1 cellular context compared by ENCODE assay signal in genomic region chr6:168956884-168957730, GRCh38.
A peak's percentile ranks its signal among the peaks of the same experiment; 100 is the strongest.
TF ChIP-seq lines count a peak whose summit lies in the region.

No MANE protein-coding gene starts in this region.

TF ChIP-seq in K562, 482 proteins besides CTCF, POLR2A, EP300 and RAD21 (continued from another document):
- TF ChIP-seq SFPQ (IDR thresholded peaks at IDR 0.05; ENCODE audit: low read depth, low read length) (no peak), ZNF174 (CRISPR knock-in tag; IDR thresholded peaks at IDR 0.05) (no peak), NFE2 (IDR thresholded peaks at IDR 0.05; ENCODE audit: low read depth) (0 out of 2 replicates have a peak, but pooled peaks have one; percentile 33), DEAF1 (CRISPR knock-in tag; IDR thresholded peaks at IDR 0.05) (peak; percentile 57; the same call in 1 of the 2 replicates), ARID2 (IDR thresholded peaks at IDR 0.05) (peak; percentile 32; the same call in 1 of the 2 replicates), BHLHE40 (IDR thresholded peaks at IDR 0.05; ENCODE audit: low read length) (peak; percentile 14; the same call in 1 of the 2 replicates), MCM2 (IDR thresholded peaks at IDR 0.05; ENCODE audit: low read depth) (no peak), STAG1 (CRISPR knock-in tag; IDR thresholded peaks at IDR 0.05; ENCODE audit: borderline replicate concordance) (peak; percentile 56; the same call in 1 of the 2 replicates), MEIS2 (IDR thresholded peaks at IDR 0.05; ENCODE audit: partially characterized antibody) (peak; percentile 65), PBX2 (CRISPR knock-in tag; IDR thresholded peaks at IDR 0.05; ENCODE audit: low read depth) (no peak), PBX2 (tag; conservative IDR thresholded peaks at IDR 0.05; ENCODE audit: low read depth) (peak; percentile 47; the same call in 1 of the 2 replicates)
- TF ChIP-seq, protein P1, sequence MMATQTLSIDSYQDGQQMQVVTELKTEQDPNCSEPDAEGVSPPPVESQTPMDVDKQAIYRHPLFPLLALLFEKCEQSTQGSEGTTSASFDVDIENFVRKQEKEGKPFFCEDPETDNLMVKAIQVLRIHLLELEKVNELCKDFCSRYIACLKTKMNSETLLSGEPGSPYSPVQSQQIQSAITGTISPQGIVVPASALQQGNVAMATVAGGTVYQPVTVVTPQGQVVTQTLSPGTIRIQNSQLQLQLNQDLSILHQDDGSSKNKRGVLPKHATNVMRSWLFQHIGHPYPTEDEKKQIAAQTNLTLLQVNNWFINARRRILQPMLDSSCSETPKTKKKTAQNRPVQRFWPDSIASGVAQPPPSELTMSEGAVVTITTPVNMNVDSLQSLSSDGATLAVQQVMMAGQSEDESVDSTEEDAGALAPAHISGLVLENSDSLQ (IDR thresholded peaks at IDR 0.05), result peak; percentile 54
